In genomic region chr17:29251969-29252866, GRCh38 we compare ENCODE assay signal across 8 cellular contexts. TPM values are rescaled to one million over a fixed set of nuclear protein-coding genes. Genes with fewer than 3 reads are reported as not detected.
A peak's percentile ranks its signal among the peaks of the same experiment; 100 is the strongest.
DNase-seq lines count a peak whose midpoint lies in the region; ATAC-seq and TF ChIP-seq lines count a peak whose summit lies in the region.

No MANE protein-coding gene starts in this region.

- peak; percentile 50 for TF ChIP-seq CTCF in natural killer cell (IDR thresholded peaks at IDR 0.05)
- TF ChIP-seq CTCF in gastroesophageal sphincter (IDR thresholded peaks at IDR 0.05), result peak; percentile 20 to 53 (median 39)

- 72 to 73% methylated on average over 9 of the region's 9 CpGs for WGBS in gastroesophageal sphincter (ENCODE audit: low coverage in 1 of 2), 2 donors

- H3K4me1 Mint-ChIP-seq in natural killer cell, result peaks cover 9 to 13% of the 10 kb centered on the region in 2 donors
- peaks cover 3 to 18% of the 10 kb centered on the region in 2 donors for H3K4me1 Mint-ChIP-seq in natural killer cell treated with Interleukin-12 subunit alpha and Interleukin-12 subunit beta and Interleukin-15 and Interleukin-18, amount 100 ng/mL, for 72 hours (ENCODE audit: low read depth in 2 of 2)

- H3K27me3 ChIP-seq in gastroesophageal sphincter, result no peaks in the 10 kb centered on the region

- H3K9me3 Mint-ChIP-seq in natural killer cell, result no peaks in the 10 kb centered on the region
- H3K9me3 Mint-ChIP-seq in natural killer cell treated with Interleukin-12 subunit alpha and Interleukin-12 subunit beta and Interleukin-15 and Interleukin-18, amount 100 ng/mL, for 72 hours, result no peaks in the 10 kb centered on the region

- H3K27ac ChIP-seq in gastroesophageal sphincter, result no peak overlapping the region

- H3K27me3 Mint-ChIP-seq in natural killer cell (ENCODE audit: low read depth in 2 of 2), result no peaks in the 10 kb centered on the region
- no peaks in the 10 kb centered on the region for H3K27me3 Mint-ChIP-seq in natural killer cell treated with Interleukin-12 subunit alpha and Interleukin-12 subunit beta and Interleukin-15 and Interleukin-18, amount 100 ng/mL, for 72 hours

- ATAC-seq in natural killer cell, result peak in 1 of 3 donors; percentile 29
- no peak for ATAC-seq in natural killer cell treated with Interleukin-12 subunit alpha and Interleukin-12 subunit beta and Interleukin-15 and Interleukin-18, amount 100 ng/mL, for 72 hours
- ATAC-seq in gastroesophageal sphincter, result peak; percentile 50
- no peak for ATAC-seq in GM18907 (IDR thresholded peaks at IDR 0.05; ENCODE audit: unreplicated experiment)
- no peak for ATAC-seq in HG03196 (IDR thresholded peaks at IDR 0.05; ENCODE audit: unreplicated experiment)
- no peak for ATAC-seq in stimulated activated naive CD8-positive, alpha-beta T cell treated with anti-CD3 and anti-CD28 coated beads, Interleukin-15, Interleukin-2, amounts not matched to agents 100 U/mL and 50 U/mL, for 24 hours

- intact Hi-C loops in natural killer cell (cut with micrococcal nuclease), result loop anchor here (2.0 kb wide), 1 partner anchor 39 kb away; no protein-coding TSS in a partner anchor

- H3K4me3 ChIP-seq in gastroesophageal sphincter, result no peak overlapping the region

- no peaks in the 10 kb centered on the region for H3K36me3 Mint-ChIP-seq in natural killer cell
- H3K36me3 Mint-ChIP-seq in natural killer cell treated with Interleukin-12 subunit alpha and Interleukin-12 subunit beta and Interleukin-15 and Interleukin-18, amount 100 ng/mL, for 72 hours, result peaks cover 2% of the 10 kb centered on the region

- no peak for TF ChIP-seq POLR2A in gastroesophageal sphincter (IDR thresholded peaks at IDR 0.05)

- TF ChIP-seq EP300 in gastroesophageal sphincter (IDR thresholded peaks at IDR 0.05), result no peak

- H3K27ac Mint-ChIP-seq in natural killer cell, result peak overlapping the region; percentile 12 to 43
- no peak overlapping the region for H3K27ac Mint-ChIP-seq in natural killer cell treated with Interleukin-12 subunit alpha and Interleukin-12 subunit beta and Interleukin-15 and Interleukin-18, amount 100 ng/mL, for 72 hours

- H3K4me1 ChIP-seq in gastroesophageal sphincter, result peaks cover 11 to 46% (median 12%) of the 10 kb centered on the region in 3 donors

- H3K9me3 ChIP-seq in gastroesophageal sphincter, result no peaks in the 10 kb centered on the region

- peaks cover 0 to 6% of the 10 kb centered on the region in 2 donors for H3K36me3 ChIP-seq in gastroesophageal sphincter

- no peak overlapping the region for H3K4me3 Mint-ChIP-seq in natural killer cell
- no peak overlapping the region for H3K4me3 Mint-ChIP-seq in natural killer cell treated with Interleukin-12 subunit alpha and Interleukin-12 subunit beta and Interleukin-15 and Interleukin-18, amount 100 ng/mL, for 72 hours

- no peak for DNase-seq in natural killer cell
- DNase-seq in natural killer cell treated with Interleukin-12 subunit alpha and Interleukin-12 subunit beta and Interleukin-15 and Interleukin-18, amount 100 ng/mL, for 72 hours (ENCODE audit: low spot score), result no peak
- peak; percentile 21 for DNase-seq in RPMI7951 (ENCODE audit: low read depth)
- DNase-seq in stimulated activated naive CD8-positive, alpha-beta T cell treated with anti-CD3 and anti-CD28 coated beads, Interleukin-15, Interleukin-2, amounts not matched to agents 100 U/mL and 50 U/mL, for 24 hours, result no peak
- no peak for DNase-seq in NCI-H2107 treated with DMSO at 0.1 percent for 48 hours (lab: John Stamatoyannopoulos, UW; ENCODE audit: unreplicated experiment)

RNA-seq across cellular contexts. Expression of gene CRYBA1, which starts 5.6 kb away (rescaled TPM):
- total RNA-seq in natural killer cell, result not detected
- total RNA-seq in natural killer cell treated with Interleukin-12 subunit alpha and Interleukin-12 subunit beta and Interleukin-15 and Interleukin-18, amount 100 ng/mL, for 72 hours, result not detected
- not detected in 2 replicates for total RNA-seq in RPMI7951 (2014; rRNA removed; shearing (Covaris generic))
- total RNA-seq in gastroesophageal sphincter, result not detected

RNA-seq across cellular contexts. Expression of gene NUFIP2, which starts 41.7 kb away (rescaled TPM):
- 100 to 1,000 TPM in 1 of 3 donors, 10 to 100 TPM in 2; 79.2 to 112 (median 95.0) TPM for total RNA-seq in natural killer cell
- total RNA-seq in natural killer cell treated with Interleukin-12 subunit alpha and Interleukin-12 subunit beta and Interleukin-15 and Interleukin-18, amount 100 ng/mL, for 72 hours, result 10 to 100 TPM; 74.2 to 97.0 TPM
- 22.6 and 30.3 TPM in 2 replicates for total RNA-seq in RPMI7951 (2014; rRNA removed; shearing (Covaris generic))
- total RNA-seq in gastroesophageal sphincter, result 10 to 100 TPM; 29.1 to 36.3 (median 33.8) TPM

Comparison
In these comparisons a context has a peak if more than half of its experiments do, and no peak if none do; other contexts are left out.
1. H3K27ac Mint-ChIP-seq: peak in natural killer cell (2 of 2); none in natural killer cell treated with Interleukin-12 subunit alpha and Interleukin-12 subunit beta and Interleukin-15 and Interleukin-18, amount 100 ng/mL, for 72 hours (0 of 2).